Comparison of ENCODE assay signal across 23 cellular contexts in genomic region chr10:23459323-23459939, GRCh38. TPM values are rescaled to one million over a fixed set of nuclear protein-coding genes. Genes with fewer than 3 reads are reported as not detected.
DNase-seq lines count a peak whose midpoint lies in the region; ATAC-seq, FAIRE-seq and TF ChIP-seq lines count a peak whose summit lies in the region.
"Had no signal": no experiment of that assay in that cellular context is flagged by ENCODE, and none has a peak within 500 bp of the region (broad histone marks: within the 10 kb centered on the region; RNA-seq: fewer than 3 reads in every experiment).

No MANE protein-coding gene starts in this region.

- no peak for FAIRE-seq in H1 (lab: Jason Lieb, UNC)
- no peak for FAIRE-seq in D721Med (lab: Jason Lieb, UNC)
- FAIRE-seq: A549, HTR-8/SVneo, RCC 7860 had no signal

- no peaks in the 10 kb centered on the region for H3K36me3 ChIP-seq in H1 (ENCODE audit: control insufficient read depth in 2 of 4, insufficient read depth in 4 of 4, low read length in 3 of 4)
- no peaks in the 10 kb centered on the region for H3K36me3 ChIP-seq in neural progenitor cell
- H3K36me3 ChIP-seq in mesenchymal stem cell (ENCODE audit: control insufficient read depth in 1 of 2, insufficient read depth in 2 of 2, low read depth in 1 of 2, low read length in 2 of 2): no peaks in the 10 kb centered on the region
- H3K36me3 ChIP-seq in heart left ventricle: no peaks in the 10 kb centered on the region
- H3K36me3 ChIP-seq: MG63 had no signal

- no peak overlapping the region for H3K4me3 ChIP-seq in H1 (ENCODE audit: extremely low read depth in 1 of 4, insufficient read depth in 2 of 4, low read depth in 3 of 4, low read length in 4 of 4)
- no peak overlapping the region for H3K4me3 ChIP-seq in neural progenitor cell
- no peak overlapping the region for H3K4me3 ChIP-seq in mesenchymal stem cell (ENCODE audit: insufficient read depth in 1 of 2, low read depth in 1 of 2, low read length in 2 of 2)
- H3K4me3 ChIP-seq in heart left ventricle: no peak overlapping the region
- H3K4me3 ChIP-seq: A549, MG63, SK-N-MC had no signal

- TF ChIP-seq EP300 in H1 (IDR thresholded peaks at IDR 0.05; ENCODE audit: borderline replicate concordance in 1 of 2, low read depth in 2 of 2, low read length in 2 of 2): no peak

- H4K5ac ChIP-seq in H1 (ENCODE audit: insufficient read length, low read depth, low read length): no peak overlapping the region

- H3K4me3 Mint-ChIP-seq in neural progenitor cell: peak overlapping the region; percentile 36
- H3K4me3 Mint-ChIP-seq: CD8-positive, alpha-beta memory T cell had no signal

- peaks cover 2% of the 10 kb centered on the region for H3K9me3 Mint-ChIP-seq in neural progenitor cell
- H3K9me3 Mint-ChIP-seq: CD8-positive, alpha-beta memory T cell had no signal

- DNase-seq in DMS53 (lab: John Stamatoyannopoulos, UW) (peak; percentile 63), NCI-H2029 treated with DMSO at 0.1 percent for 48 hours (lab: John Stamatoyannopoulos, UW) (peak; percentile 11), H1 (ENCODE audit: low read depth in 1 of 2, low spot score in 2 of 2) (peak in 1 of 2 experiments; percentile 36), neural progenitor cell (ENCODE audit: low spot score) (no peak), D721Med (ENCODE audit: insufficient read length, low spot score) (no peak), glomerular visceral epithelial cell (ENCODE audit: extremely low spot score) (no peak), mesenchymal stem cell (no peak), heart left ventricle (no peak)
- DNase-seq: C1 segment of cervical spinal cord; CD8-positive, alpha-beta memory T cell; DMS79 treated with DMSO at 0.1 percent for 48 hours; H7; IMR-90; MG63; NCI-H1048; NCI-H2107; NCI-H510A; NCI-H748 treated with DMSO at 0.1 percent for 48 hours; SHP77 had no signal

- H4K91ac ChIP-seq in H1 (replicated peaks; ENCODE audit: insufficient read length, low read length): no peak overlapping the region
- no peak overlapping the region for H4K91ac ChIP-seq in mesenchymal stem cell (ENCODE audit: low read length)

- H3K4me1 ChIP-seq in H1 (replicated peaks in 1 of 4; ENCODE audit: control insufficient read depth in 3 of 4, insufficient read depth in 4 of 4, low read length in 3 of 4) (peaks cover 1 to 13% (median 8%) of the 10 kb centered on the region in 4 experiments; a peak in 5 of 7 replicates), neural progenitor cell (no peaks in the 10 kb centered on the region), mesenchymal stem cell (ENCODE audit: control insufficient read depth, insufficient read depth, low read depth, low read length) (no peaks in the 10 kb centered on the region), heart left ventricle (peaks cover 0 to 14% (median 0%) of the 10 kb centered on the region in 12 donors)
- H3K4me1 ChIP-seq: A549 had no signal

- H3K27ac ChIP-seq in H1 (ENCODE audit: low read depth, low read length) (no peak overlapping the region), neural progenitor cell (no peak overlapping the region), mesenchymal stem cell (ENCODE audit: low read length, poor library complexity, severe bottlenecking) (no peak overlapping the region), heart left ventricle (no peak overlapping the region)
- H3K27ac ChIP-seq: A549, SK-N-MC had no signal

- 0 out of 2 replicates have a peak overlapping the region, but pooled peaks have one; percentile 21 for H2BK20ac ChIP-seq in H1 (ENCODE audit: low read length)

- no peak overlapping the region for H3K4me2 ChIP-seq in H1 (ENCODE audit: insufficient read depth in 1 of 2, low read depth in 2 of 2, low read length in 2 of 2)
- no peak overlapping the region for H3K4me2 ChIP-seq in neural progenitor cell
- no peak overlapping the region for H3K4me2 ChIP-seq in mesenchymal stem cell (ENCODE audit: low read length, poor library complexity, severe bottlenecking)
- H3K4me2 ChIP-seq: A549 had no signal

- ATAC-seq in heart left ventricle: no peak
- ATAC-seq: A549 had no signal

- H2AFZ ChIP-seq in H1 (ENCODE audit: low read length) (no peak overlapping the region), neural progenitor cell (replicated peaks) (no peak overlapping the region), mesenchymal stem cell (ENCODE audit: low read depth, low read length) (no peak overlapping the region)

- H3K4ac ChIP-seq in H1 (replicated peaks; ENCODE audit: insufficient read length, low read depth, low read length) (no peak overlapping the region), mesenchymal stem cell (ENCODE audit: low read depth in 1 of 2, low read length in 2 of 2) (no peak overlapping the region)

- H3K4me1 Mint-ChIP-seq in neural progenitor cell: peaks cover 41% of the 10 kb centered on the region
- H3K4me1 Mint-ChIP-seq: CD8-positive, alpha-beta memory T cell had no signal

- H3K23me2 ChIP-seq in H1 (ENCODE audit: low read depth, low read length): no peaks in the 10 kb centered on the region

- H3K14ac ChIP-seq in H1 (ENCODE audit: insufficient read length): no peak overlapping the region
- no peak overlapping the region for H3K14ac ChIP-seq in mesenchymal stem cell (ENCODE audit: low read length in 2 of 2)

- peak overlapping the region; percentile 38 for H3K27ac Mint-ChIP-seq in neural progenitor cell
- H3K27ac Mint-ChIP-seq: CD8-positive, alpha-beta memory T cell had no signal

- TF ChIP-seq POLR2A in H1 (IDR thresholded peaks at IDR 0.05; ENCODE audit: control extremely low read depth in 1 of 2, low read depth in 2 of 2, low read length in 2 of 2) (no peak), heart left ventricle (IDR thresholded peaks at IDR 0.05) (no peak)

- H3K18ac ChIP-seq in H1 (ENCODE audit: extremely low read depth, low read length) (no peak overlapping the region), mesenchymal stem cell (ENCODE audit: low read depth in 1 of 2, low read length in 2 of 2) (no peak overlapping the region)

- CTCF ChIA-PET in H1 (lab: Charles Lee; ENCODE audit: partially characterized antibody): no interaction called here

- POLR2A ChIA-PET in H1 (lab: Charles Lee; ENCODE audit: partially characterized antibody): interaction anchor here (1.1 kb wide), 1 partner anchor 16 kb away, joined by 3 read pairs; no protein-coding TSS in a partner anchor

- H2BK120ac ChIP-seq in H1 (replicated peaks; ENCODE audit: low read depth, low read length): no peak overlapping the region
- H2BK120ac ChIP-seq in mesenchymal stem cell (ENCODE audit: low read depth, low read length): no peak overlapping the region

- peaks cover 2% of the 10 kb centered on the region for H3K27me3 Mint-ChIP-seq in neural progenitor cell (ENCODE audit: insufficient read depth, low read depth)

- H3F3A ChIP-seq in neural progenitor cell (ENCODE audit: low read depth): no peaks in the 10 kb centered on the region

- no peaks in the 10 kb centered on the region for H3K36me3 Mint-ChIP-seq in neural progenitor cell

- H2BK15ac ChIP-seq in H1 (ENCODE audit: low read length) (no peak overlapping the region), mesenchymal stem cell (ENCODE audit: low read depth, poor library complexity, severe bottlenecking) (no peak overlapping the region)

- intact Hi-C loops in heart left ventricle (cut with DNase I): no loop called here

- H4K20me1 ChIP-seq in H1 (replicated peaks in 1 of 2; ENCODE audit: control insufficient read depth in 1 of 2, insufficient read depth in 2 of 2, low read length in 2 of 2): no peaks in the 10 kb centered on the region
- no peaks in the 10 kb centered on the region for H4K20me1 ChIP-seq in neural progenitor cell (ENCODE audit: low read depth)

- H3K79me1 ChIP-seq in H1 (ENCODE audit: low read depth, low read length) (no peaks in the 10 kb centered on the region), mesenchymal stem cell (replicated peaks; ENCODE audit: low read length, poor library complexity, severe bottlenecking) (no peaks in the 10 kb centered on the region)

- 76% methylated on average over 6 of the region's 6 CpGs; no CpG with 5 or more reads in 1 of the 2 experiments for WGBS in H1 (ENCODE audit: extremely low coverage in 1 of 2, insufficient coverage in 1 of 2, insufficient read length in 1 of 2, insufficient replicate concordance in 2 of 2, low coverage in 1 of 2, low lambda C conversion rate in 2 of 2, missing lambda C conversion rate in 1 of 2), 2 experiments
- 94% methylated on average over 6 of the region's 6 CpGs for WGBS in mesenchymal stem cell
- WGBS in heart left ventricle, 4 donors: 86 to 92% (median 91%) methylated on average over 6 of the region's 6 CpGs

- no peaks in the 10 kb centered on the region for H3K9me3 ChIP-seq in H1 (ENCODE audit: insufficient read depth in 2 of 2, low read depth in 1 of 2, low read length in 1 of 2)
- H3K9me3 ChIP-seq in neural progenitor cell (ENCODE audit: low read depth): no peaks in the 10 kb centered on the region
- no peaks in the 10 kb centered on the region for H3K9me3 ChIP-seq in mesenchymal stem cell (ENCODE audit: control insufficient read depth, low read length)
- H3K9me3 ChIP-seq in heart left ventricle: no peaks in the 10 kb centered on the region
- H3K9me3 ChIP-seq: A549, MG63 had no signal

- TF ChIP-seq CTCF in H1 (IDR thresholded peaks at IDR 0.05; ENCODE audit: control extremely low read depth in 1 of 3, insufficient read depth in 1 of 3, low read depth in 1 of 3, low read length in 3 of 3) (no peak), neural progenitor cell (IDR thresholded peaks at IDR 0.05) (no peak), D721Med (IDR thresholded peaks at IDR 0.05; ENCODE audit: insufficient read depth, missing control alignments) (no peak), heart left ventricle (IDR thresholded peaks at IDR 0.05) (no peak)

- TF ChIP-seq RAD21 in H1 (IDR thresholded peaks at IDR 0.05 in 1 of 2, conservative IDR thresholded peaks at IDR 0.05 in 1 of 2; ENCODE audit: low read depth in 2 of 2, low read length in 2 of 2): no peak

- H3K23ac ChIP-seq in H1 (ENCODE audit: insufficient read length) (no peak overlapping the region), mesenchymal stem cell (ENCODE audit: low read length in 2 of 2) (no peak overlapping the region)

- H3K9ac ChIP-seq in H1 (replicated peaks in 1 of 4; ENCODE audit: extremely low read depth in 1 of 4, low read depth in 3 of 4, low read length in 3 of 4) (no peak overlapping the region), neural progenitor cell (no peak overlapping the region), mesenchymal stem cell (ENCODE audit: low read length) (no peak overlapping the region)

- H2AK5ac ChIP-seq in H1 (ENCODE audit: low read depth, low read length): no peak overlapping the region
- no peak overlapping the region for H2AK5ac ChIP-seq in mesenchymal stem cell (ENCODE audit: low read length, severe bottlenecking)

- H3K56ac ChIP-seq in H1 (replicated peaks; ENCODE audit: insufficient read length, low read depth, low read length): no peak overlapping the region

- H2BK12ac ChIP-seq in H1 (ENCODE audit: low read depth, low read length) (peak overlapping the region; percentile 43; the same call in 1 of the 2 replicates), mesenchymal stem cell (ENCODE audit: low read length in 2 of 2) (no peak overlapping the region)

- H3K27me3 ChIP-seq in H1 (replicated peaks in 1 of 4; ENCODE audit: control insufficient read depth in 3 of 4, extremely low read depth in 1 of 4, insufficient read depth in 3 of 4, low read length in 3 of 4) (no peaks in the 10 kb centered on the region), neural progenitor cell (no peaks in the 10 kb centered on the region), mesenchymal stem cell (ENCODE audit: control insufficient read depth in 1 of 2, insufficient read depth in 1 of 2, low read length in 2 of 2) (no peaks in the 10 kb centered on the region), heart left ventricle (no peaks in the 10 kb centered on the region)
- H3K27me3 ChIP-seq: MG63 had no signal

- H2BK5ac ChIP-seq in H1 (ENCODE audit: low read depth, low read length) (peak overlapping the region; percentile 40; the same call in 1 of the 2 replicates), mesenchymal stem cell (ENCODE audit: low read depth, low read length, poor library complexity, severe bottlenecking) (no peak overlapping the region)

- H3K79me2 ChIP-seq in H1 (ENCODE audit: control insufficient read depth in 1 of 2, insufficient read depth in 2 of 2, low read length in 2 of 2) (no peaks in the 10 kb centered on the region), neural progenitor cell (ENCODE audit: low read depth) (no peaks in the 10 kb centered on the region)

- H4K8ac ChIP-seq in H1 (ENCODE audit: extremely low read depth, insufficient read depth, low read length) (no peak overlapping the region), mesenchymal stem cell (ENCODE audit: low read length) (no peak overlapping the region)

RNA-seq across cellular contexts. Expression of gene OTUD1, which starts 20.6 kb away (rescaled TPM):
- 6.6 and 7.1 TPM in 2 replicates for total RNA-seq in H1 (2021; fragmentation: NEBNext Ultra II Directional; extraction: Animal tissue kit (Norgen Biotek cat#: 25700))
- 1.3 TPM in 2 replicates for polyA plus RNA-seq in H1 (2011; rRNA removed)
- 1.8 TPM for polyA plus RNA-seq in H1 (2011; cell fraction: cytosol; rRNA removed)
- 1.0 TPM for polyA plus RNA-seq in H1 (2011; cell fraction: nucleus; rRNA removed)
- 2.3 to 2.5 TPM (median 2.4 TPM) in 4 replicates for polyA plus RNA-seq in H1 (2012, experiment 1 of 2)
- polyA plus RNA-seq in H1 (2012, experiment 2 of 2): 2.0 TPM
- polyA plus RNA-seq in H1 (2013, experiment 1 of 2): 2.5 TPM
- 2.7 TPM for polyA plus RNA-seq in H1 (2013, experiment 2 of 2)
- 1.6 and 3.0 TPM in 2 replicates for polyA minus RNA-seq in H1 (2011; rRNA and poly(A)+ RNA removed)
- 3.3 TPM for polyA minus RNA-seq in H1 (2011; cell fraction: cytosol; rRNA and poly(A)+ RNA removed)
- 4.1 TPM for polyA minus RNA-seq in H1 (2011; cell fraction: nucleus; rRNA and poly(A)+ RNA removed)
- 5.4 and 7.9 TPM in 2 replicates for total RNA-seq in neural progenitor cell (ENCODE audit: low replicate concordance)
- 4.2 TPM for polyA plus RNA-seq in mesenchymal stem cell (2013, experiment 1 of 2)
- polyA plus RNA-seq in mesenchymal stem cell (2013, experiment 2 of 2): 4.4 TPM
- 10 to 100 TPM in 8 of 9 donors, 1 to 10 TPM in 1; 8.7 to 48.3 (median 19.7) TPM for total RNA-seq in heart left ventricle
- polyA plus RNA-seq in heart left ventricle: 10 to 100 TPM; 16.7 to 60.9 TPM

Comparison
In these comparisons a context has a peak if more than half of its experiments do, and no peak if none do; other contexts are left out.
1. DNase-seq: peak in DMS53 (single experiment) and NCI-H2029 treated with DMSO at 0.1 percent for 48 hours (single experiment); none in neural progenitor cell (single experiment), D721Med (single experiment), glomerular visceral epithelial cell (single experiment), mesenchymal stem cell (single experiment) and heart left ventricle (0 of 5).